In the genomic region with DNA sequence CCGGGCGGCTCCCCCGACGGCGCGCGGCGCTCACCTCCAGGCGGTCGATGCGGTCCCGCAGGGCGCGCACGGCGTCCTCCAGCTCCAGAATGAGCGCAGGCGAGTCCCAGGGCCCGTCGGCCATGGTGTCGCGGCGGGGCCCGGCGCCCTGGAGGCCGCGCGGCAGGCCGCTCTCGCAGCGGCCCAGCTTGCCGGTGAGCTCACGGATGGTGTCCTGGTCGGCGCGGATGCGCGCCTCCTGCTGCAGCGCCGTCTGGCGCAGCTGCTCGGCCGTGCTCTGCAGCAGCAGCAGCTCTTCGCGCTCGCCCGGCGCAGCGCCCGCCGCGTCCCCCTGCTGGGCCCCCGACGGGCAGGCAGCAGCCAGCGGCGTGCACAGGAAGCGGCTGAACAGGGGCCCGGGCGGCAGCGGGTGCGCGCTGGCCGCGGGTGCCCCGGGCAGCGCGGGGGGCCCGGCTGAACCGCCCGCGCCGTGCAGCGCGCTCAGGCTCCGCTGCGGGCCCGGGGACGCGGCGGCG, we compare ENCODE assay signal across 1 cellular context.
TF ChIP-seq lines count a peak whose summit lies in the region.

No MANE protein-coding gene starts in this region.

TF ChIP-seq in K562, 482 proteins besides CTCF, POLR2A, EP300 and RAD21 (continues in another document):
- TF ChIP-seq ZBTB7A (IDR thresholded peaks at IDR 0.05; ENCODE audit: borderline replicate concordance, control insufficient read depth, low read depth, low read length) (peak; percentile 35; the same call in 1 of the 2 replicates), RBBP5 (IDR thresholded peaks at IDR 0.05; ENCODE audit: borderline replicate concordance, insufficient read depth, low read length, poor library complexity, severe bottlenecking) (peak; percentile 35), NCOA4 (IDR thresholded peaks at IDR 0.05; ENCODE audit: partially characterized antibody) (no peak), ARNT (IDR thresholded peaks at IDR 0.05) (no peak), GATAD2B (IDR thresholded peaks at IDR 0.05; ENCODE audit: borderline replicate concordance) (0 out of 2 replicates have a peak, but pooled peaks have one; percentile 57), NCOA6 (IDR thresholded peaks at IDR 0.05) (peak; percentile 73; the same call in 1 of the 2 replicates), POLR2G (IDR thresholded peaks at IDR 0.05; ENCODE audit: low read depth, low read length) (peak; percentile 66), ZFX (CRISPR knock-in tag; IDR thresholded peaks at IDR 0.05) (peak; percentile 85), CBX5 (IDR thresholded peaks at IDR 0.05; ENCODE audit: borderline replicate concordance, low read depth) (no peak), BHLHE40 (IDR thresholded peaks at IDR 0.05; ENCODE audit: low read length) (no peak), PHF8 (IDR thresholded peaks at IDR 0.05; ENCODE audit: borderline replicate concordance, low read length) (peak; percentile 28; the same call in 1 of the 2 replicates), BCL6 (CRISPR knock-in tag; IDR thresholded peaks at IDR 0.05) (no peak), CHD1 (IDR thresholded peaks at IDR 0.05; ENCODE audit: low read length) (peak; percentile 60), PML (IDR thresholded peaks at IDR 0.05; ENCODE audit: low read length) (no peak), ZKSCAN1 (IDR thresholded peaks at IDR 0.05; ENCODE audit: low read depth, low read length) (peak; percentile 11; the same call in 1 of the 2 replicates), CTBP1 (IDR thresholded peaks at IDR 0.05; ENCODE audit: borderline replicate concordance) (peak; percentile 90), FUS (optimal IDR thresholded peaks at IDR 0.05; ENCODE audit: low read depth, low read length) (peak; percentile 17), ZBTB1 (CRISPR knock-in tag; IDR thresholded peaks at IDR 0.05; ENCODE audit: borderline replicate concordance, low read depth) (no peak), RBFOX2 (IDR thresholded peaks at IDR 0.05; ENCODE audit: low read depth, low read length) (peak; percentile 60), ETS2 (tag; IDR thresholded peaks at IDR 0.05; ENCODE audit: borderline replicate concordance, poor library complexity, severe bottlenecking) (no peak), ZKSCAN3 (CRISPR knock-in tag; IDR thresholded peaks at IDR 0.05) (no peak), MEF2D (tag; conservative IDR thresholded peaks at IDR 0.05; ENCODE audit: low read depth) (no peak), TAF1 (IDR thresholded peaks at IDR 0.05; ENCODE audit: control insufficient read depth, extremely low read depth, insufficient read depth, low read length, severe bottlenecking) (peak; percentile 34), YY1 (IDR thresholded peaks at IDR 0.05; ENCODE audit: borderline replicate concordance in 1 of 3, control insufficient read depth in 1 of 3, extremely low read depth in 1 of 3, insufficient read depth in 3 of 3, insufficient read length in 1 of 3, insufficient replicate concordance in 2 of 3, low read depth in 1 of 3, low read length in 2 of 3) (peak in 1 of 3 experiments; percentile 63), ATF1 (CRISPR knock-in tag; IDR thresholded peaks at IDR 0.05) (no peak), ATF1 (tag; IDR thresholded peaks at IDR 0.05) (0 out of 2 replicates have a peak, but pooled peaks have one; percentile 2), RBM25 (IDR thresholded peaks at IDR 0.05; ENCODE audit: low read depth, low read length, severe bottlenecking) (peak; percentile 28), CREB1 (IDR thresholded peaks at IDR 0.05) (no peak), CREB1 (CRISPR knock-in tag; IDR thresholded peaks at IDR 0.05) (0 out of 2 replicates have a peak, but pooled peaks have one; percentile 16), HNRNPL (IDR thresholded peaks at IDR 0.05; ENCODE audit: low read depth, low read length) (no peak), NFE2L1 (tag; IDR thresholded peaks at IDR 0.05; ENCODE audit: borderline replicate concordance, low read depth) (no peak), DPF2 (IDR thresholded peaks at IDR 0.05) (no peak)
- TF ChIP-seq, protein P1, sequence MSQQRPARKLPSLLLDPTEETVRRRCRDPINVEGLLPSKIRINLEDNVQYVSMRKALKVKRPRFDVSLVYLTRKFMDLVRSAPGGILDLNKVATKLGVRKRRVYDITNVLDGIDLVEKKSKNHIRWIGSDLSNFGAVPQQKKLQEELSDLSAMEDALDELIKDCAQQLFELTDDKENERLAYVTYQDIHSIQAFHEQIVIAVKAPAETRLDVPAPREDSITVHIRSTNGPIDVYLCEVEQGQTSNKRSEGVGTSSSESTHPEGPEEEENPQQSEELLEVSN (IDR thresholded peaks at IDR 0.05; ENCODE audit: borderline replicate concordance in 1 of 2, extremely low read depth in 1 of 2, insufficient read depth in 1 of 2, insufficient read length in 1 of 2, low read depth in 1 of 2, low read length in 1 of 2, poor library complexity in 1 of 2, severe bottlenecking in 1 of 2) = peak; percentile 19 to 31
- TF ChIP-seq, protein P2, sequence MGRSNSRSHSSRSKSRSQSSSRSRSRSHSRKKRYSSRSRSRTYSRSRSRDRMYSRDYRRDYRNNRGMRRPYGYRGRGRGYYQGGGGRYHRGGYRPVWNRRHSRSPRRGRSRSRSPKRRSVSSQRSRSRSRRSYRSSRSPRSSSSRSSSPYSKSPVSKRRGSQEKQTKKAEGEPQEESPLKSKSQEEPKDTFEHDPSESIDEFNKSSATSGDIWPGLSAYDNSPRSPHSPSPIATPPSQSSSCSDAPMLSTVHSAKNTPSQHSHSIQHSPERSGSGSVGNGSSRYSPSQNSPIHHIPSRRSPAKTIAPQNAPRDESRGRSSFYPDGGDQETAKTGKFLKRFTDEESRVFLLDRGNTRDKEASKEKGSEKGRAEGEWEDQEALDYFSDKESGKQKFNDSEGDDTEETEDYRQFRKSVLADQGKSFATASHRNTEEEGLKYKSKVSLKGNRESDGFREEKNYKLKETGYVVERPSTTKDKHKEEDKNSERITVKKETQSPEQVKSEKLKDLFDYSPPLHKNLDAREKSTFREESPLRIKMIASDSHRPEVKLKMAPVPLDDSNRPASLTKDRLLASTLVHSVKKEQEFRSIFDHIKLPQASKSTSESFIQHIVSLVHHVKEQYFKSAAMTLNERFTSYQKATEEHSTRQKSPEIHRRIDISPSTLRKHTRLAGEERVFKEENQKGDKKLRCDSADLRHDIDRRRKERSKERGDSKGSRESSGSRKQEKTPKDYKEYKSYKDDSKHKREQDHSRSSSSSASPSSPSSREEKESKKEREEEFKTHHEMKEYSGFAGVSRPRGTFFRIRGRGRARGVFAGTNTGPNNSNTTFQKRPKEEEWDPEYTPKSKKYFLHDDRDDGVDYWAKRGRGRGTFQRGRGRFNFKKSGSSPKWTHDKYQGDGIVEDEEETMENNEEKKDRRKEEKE (IDR thresholded peaks at IDR 0.05; ENCODE audit: borderline replicate concordance in 1 of 2, control insufficient read depth in 1 of 2, low read depth in 2 of 2, low read length in 1 of 2) = 0 out of 4 replicates have a peak, but pooled peaks of 1 of the 2 experiments have one; percentile 20
- TF ChIP-seq, protein P3, sequence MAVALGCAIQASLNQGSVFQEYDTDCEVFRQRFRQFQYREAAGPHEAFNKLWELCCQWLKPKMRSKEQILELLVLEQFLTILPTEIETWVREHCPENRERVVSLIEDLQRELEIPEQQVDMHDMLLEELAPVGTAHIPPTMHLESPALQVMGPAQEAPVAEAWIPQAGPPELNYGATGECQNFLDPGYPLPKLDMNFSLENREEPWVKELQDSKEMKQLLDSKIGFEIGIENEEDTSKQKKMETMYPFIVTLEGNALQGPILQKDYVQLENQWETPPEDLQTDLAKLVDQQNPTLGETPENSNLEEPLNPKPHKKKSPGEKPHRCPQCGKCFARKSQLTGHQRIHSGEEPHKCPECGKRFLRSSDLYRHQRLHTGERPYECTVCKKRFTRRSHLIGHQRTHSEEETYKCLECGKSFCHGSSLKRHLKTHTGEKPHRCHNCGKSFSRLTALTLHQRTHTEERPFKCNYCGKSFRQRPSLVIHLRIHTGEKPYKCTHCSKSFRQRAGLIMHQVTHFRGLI (CRISPR knock-in tag; IDR thresholded peaks at IDR 0.05) = no peak
- TF ChIP-seq, protein P4, sequence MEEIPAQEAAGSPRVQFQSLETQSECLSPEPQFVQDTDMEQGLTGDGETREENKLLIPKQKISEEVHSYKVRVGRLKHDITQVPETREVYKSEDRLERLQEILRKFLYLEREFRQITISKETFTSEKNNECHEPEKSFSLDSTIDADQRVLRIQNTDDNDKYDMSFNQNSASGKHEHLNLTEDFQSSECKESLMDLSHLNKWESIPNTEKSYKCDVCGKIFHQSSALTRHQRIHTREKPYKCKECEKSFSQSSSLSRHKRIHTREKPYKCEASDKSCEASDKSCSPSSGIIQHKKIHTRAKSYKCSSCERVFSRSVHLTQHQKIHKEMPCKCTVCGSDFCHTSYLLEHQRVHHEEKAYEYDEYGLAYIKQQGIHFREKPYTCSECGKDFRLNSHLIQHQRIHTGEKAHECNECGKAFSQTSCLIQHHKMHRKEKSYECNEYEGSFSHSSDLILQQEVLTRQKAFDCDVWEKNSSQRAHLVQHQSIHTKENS (CRISPR knock-in tag; IDR thresholded peaks at IDR 0.05) = no peak
- TF ChIP-seq, protein P5, sequence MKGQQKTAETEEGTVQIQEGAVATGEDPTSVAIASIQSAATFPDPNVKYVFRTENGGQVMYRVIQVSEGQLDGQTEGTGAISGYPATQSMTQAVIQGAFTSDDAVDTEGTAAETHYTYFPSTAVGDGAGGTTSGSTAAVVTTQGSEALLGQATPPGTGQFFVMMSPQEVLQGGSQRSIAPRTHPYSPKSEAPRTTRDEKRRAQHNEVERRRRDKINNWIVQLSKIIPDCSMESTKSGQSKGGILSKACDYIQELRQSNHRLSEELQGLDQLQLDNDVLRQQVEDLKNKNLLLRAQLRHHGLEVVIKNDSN (CRISPR knock-in tag; IDR thresholded peaks at IDR 0.05) = no peak
- TF ChIP-seq, protein P6, sequence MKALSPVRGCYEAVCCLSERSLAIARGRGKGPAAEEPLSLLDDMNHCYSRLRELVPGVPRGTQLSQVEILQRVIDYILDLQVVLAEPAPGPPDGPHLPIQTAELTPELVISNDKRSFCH (CRISPR knock-in tag; IDR thresholded peaks at IDR 0.05) = no peak
- TF ChIP-seq, protein P6 (tag; IDR thresholded peaks at IDR 0.05) = peak; percentile 43; the same call in 1 of the 2 replicates
- TF ChIP-seq, protein P7, sequence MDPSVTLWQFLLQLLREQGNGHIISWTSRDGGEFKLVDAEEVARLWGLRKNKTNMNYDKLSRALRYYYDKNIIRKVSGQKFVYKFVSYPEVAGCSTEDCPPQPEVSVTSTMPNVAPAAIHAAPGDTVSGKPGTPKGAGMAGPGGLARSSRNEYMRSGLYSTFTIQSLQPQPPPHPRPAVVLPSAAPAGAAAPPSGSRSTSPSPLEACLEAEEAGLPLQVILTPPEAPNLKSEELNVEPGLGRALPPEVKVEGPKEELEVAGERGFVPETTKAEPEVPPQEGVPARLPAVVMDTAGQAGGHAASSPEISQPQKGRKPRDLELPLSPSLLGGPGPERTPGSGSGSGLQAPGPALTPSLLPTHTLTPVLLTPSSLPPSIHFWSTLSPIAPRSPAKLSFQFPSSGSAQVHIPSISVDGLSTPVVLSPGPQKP (CRISPR knock-in tag; IDR thresholded peaks at IDR 0.05) = no peak
- TF ChIP-seq, protein P8, sequence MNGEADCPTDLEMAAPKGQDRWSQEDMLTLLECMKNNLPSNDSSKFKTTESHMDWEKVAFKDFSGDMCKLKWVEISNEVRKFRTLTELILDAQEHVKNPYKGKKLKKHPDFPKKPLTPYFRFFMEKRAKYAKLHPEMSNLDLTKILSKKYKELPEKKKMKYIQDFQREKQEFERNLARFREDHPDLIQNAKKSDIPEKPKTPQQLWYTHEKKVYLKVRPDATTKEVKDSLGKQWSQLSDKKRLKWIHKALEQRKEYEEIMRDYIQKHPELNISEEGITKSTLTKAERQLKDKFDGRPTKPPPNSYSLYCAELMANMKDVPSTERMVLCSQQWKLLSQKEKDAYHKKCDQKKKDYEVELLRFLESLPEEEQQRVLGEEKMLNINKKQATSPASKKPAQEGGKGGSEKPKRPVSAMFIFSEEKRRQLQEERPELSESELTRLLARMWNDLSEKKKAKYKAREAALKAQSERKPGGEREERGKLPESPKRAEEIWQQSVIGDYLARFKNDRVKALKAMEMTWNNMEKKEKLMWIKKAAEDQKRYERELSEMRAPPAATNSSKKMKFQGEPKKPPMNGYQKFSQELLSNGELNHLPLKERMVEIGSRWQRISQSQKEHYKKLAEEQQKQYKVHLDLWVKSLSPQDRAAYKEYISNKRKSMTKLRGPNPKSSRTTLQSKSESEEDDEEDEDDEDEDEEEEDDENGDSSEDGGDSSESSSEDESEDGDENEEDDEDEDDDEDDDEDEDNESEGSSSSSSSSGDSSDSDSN (IDR thresholded peaks at IDR 0.05; ENCODE audit: borderline replicate concordance in 1 of 2, low read depth in 2 of 2, low read length in 2 of 2) = peak; percentile 92 to 96
- TF ChIP-seq, protein P9, sequence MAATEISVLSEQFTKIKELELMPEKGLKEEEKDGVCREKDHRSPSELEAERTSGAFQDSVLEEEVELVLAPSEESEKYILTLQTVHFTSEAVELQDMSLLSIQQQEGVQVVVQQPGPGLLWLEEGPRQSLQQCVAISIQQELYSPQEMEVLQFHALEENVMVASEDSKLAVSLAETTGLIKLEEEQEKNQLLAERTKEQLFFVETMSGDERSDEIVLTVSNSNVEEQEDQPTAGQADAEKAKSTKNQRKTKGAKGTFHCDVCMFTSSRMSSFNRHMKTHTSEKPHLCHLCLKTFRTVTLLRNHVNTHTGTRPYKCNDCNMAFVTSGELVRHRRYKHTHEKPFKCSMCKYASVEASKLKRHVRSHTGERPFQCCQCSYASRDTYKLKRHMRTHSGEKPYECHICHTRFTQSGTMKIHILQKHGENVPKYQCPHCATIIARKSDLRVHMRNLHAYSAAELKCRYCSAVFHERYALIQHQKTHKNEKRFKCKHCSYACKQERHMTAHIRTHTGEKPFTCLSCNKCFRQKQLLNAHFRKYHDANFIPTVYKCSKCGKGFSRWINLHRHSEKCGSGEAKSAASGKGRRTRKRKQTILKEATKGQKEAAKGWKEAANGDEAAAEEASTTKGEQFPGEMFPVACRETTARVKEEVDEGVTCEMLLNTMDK (IDR thresholded peaks at IDR 0.05; ENCODE audit: borderline replicate concordance, insufficient read depth, low read depth, low read length, poor library complexity, severe bottlenecking) = peak; percentile 65
